11 cellular contexts compared by ENCODE assay signal in the genomic region with DNA sequence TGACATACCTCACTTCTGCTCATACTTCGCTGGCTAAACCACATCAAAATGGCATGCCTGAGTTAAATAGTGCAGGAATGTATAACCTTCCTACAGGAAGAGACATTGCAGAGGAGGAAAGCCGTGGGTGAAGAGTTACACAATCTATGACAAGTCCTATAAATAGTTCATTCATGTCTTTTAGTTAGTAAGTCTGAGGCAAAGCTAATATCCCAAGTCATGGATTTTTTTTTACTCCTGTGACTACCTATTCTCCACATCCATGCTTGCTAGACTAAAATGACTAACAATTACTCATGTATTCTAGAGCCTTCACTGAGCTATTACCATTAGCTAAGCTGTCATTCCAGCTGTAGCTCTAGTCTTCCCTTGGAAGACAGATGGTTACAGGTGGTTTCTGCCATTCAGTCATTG.
DNase-seq lines count a peak whose midpoint lies in the region; ATAC-seq, FAIRE-seq and TF ChIP-seq lines count a peak whose summit lies in the region.
"Had no signal": no experiment of that assay in that cellular context is flagged by ENCODE, and none has a peak within 500 bp of the region (broad histone marks: within the 10 kb centered on the region; RNA-seq: fewer than 3 reads in every experiment).

No MANE protein-coding gene starts in this region.

- H3K9me3 ChIP-seq in tibial artery = no peaks in the 10 kb centered on the region
- H3K9me3 ChIP-seq: heart right ventricle had no signal

- TF ChIP-seq CTCF in fibroblast of villous mesenchyme (IDR thresholded peaks at IDR 0.05; ENCODE audit: insufficient read depth, low read depth, low read length) = no peak
- TF ChIP-seq CTCF in tibial artery (IDR thresholded peaks at IDR 0.05) = no peak

- H3K4me1 ChIP-seq in tibial artery = peaks cover 0 to 2% (median 0%) of the 10 kb centered on the region in 4 donors

- H3K27me3 ChIP-seq in tibial artery = no peaks in the 10 kb centered on the region
- H3K27me3 ChIP-seq: heart right ventricle had no signal

- intact Hi-C loops in tibial artery (cut with DNase I; ENCODE audit: low total_unique reads) = no loop called here

- H3K27ac ChIP-seq in tibial artery = no peak overlapping the region
- H3K27ac ChIP-seq: heart right ventricle had no signal

- no peak overlapping the region for H3K4me3 ChIP-seq in fibroblast of villous mesenchyme (ENCODE audit: low read depth, low read length)
- H3K4me3 ChIP-seq in tibial artery = no peak overlapping the region
- H3K4me3 ChIP-seq: heart right ventricle had no signal

- no peaks in the 10 kb centered on the region for H3K36me3 ChIP-seq in tibial artery
- H3K36me3 ChIP-seq: heart right ventricle had no signal

- peak; percentile 79 for ATAC-seq in SK-N-SH treated with all-trans-retinoic acid at 6 μM for 48 hours
- no peak for ATAC-seq in HG03097 (IDR thresholded peaks at IDR 0.05; ENCODE audit: low FRiP score, unreplicated experiment)

- peak; percentile 93 for DNase-seq in A172 (ENCODE audit: low spot score)
- DNase-seq in H54 (ENCODE audit: insufficient read length, low spot score) = peak; percentile 22
- DNase-seq in fibroblast of villous mesenchyme (ENCODE audit: low read depth) = peak; percentile 85
- DNase-seq in activated CD4-positive, CD25-positive, alpha-beta regulatory T cell (lab: John Stamatoyannopoulos, UW) = no peak
- no peak for DNase-seq in tibial artery
- no peak for DNase-seq in NCI-H2171 treated with DMSO at 0.1 percent for 48 hours (lab: John Stamatoyannopoulos, UW)
- DNase-seq: heart right ventricle, NCI-H526 treated with DMSO at 0.1 percent for 48 hours had no signal

- peak; percentile 98 for FAIRE-seq in H54 (lab: Jason Lieb, UNC)
- FAIRE-seq: GM12891 had no signal

- TF ChIP-seq POLR2A in H54 (IDR thresholded peaks at IDR 0.05; ENCODE audit: low read depth, low read length) = no peak

TF ChIP-seq in SK-N-SH treated with all-trans-retinoic acid at 6 μM for 48 hours, 23 proteins besides CTCF, POLR2A, EP300 and RAD21:
- TF ChIP-seq ISL1 (CRISPR knock-in tag; IDR thresholded peaks at IDR 0.05) (0 out of 2 replicates have a peak, but pooled peaks have one; percentile 16), OSR1 (CRISPR knock-in tag; IDR thresholded peaks at IDR 0.05) (0 out of 2 replicates have a peak, but pooled peaks have one; percentile 53), ZC3H10 (CRISPR knock-in tag; IDR thresholded peaks at IDR 0.05) (peak; percentile 20; the same call in 1 of the 2 replicates), ZFP30 (CRISPR knock-in tag; IDR thresholded peaks at IDR 0.05) (no peak), CREB5 (CRISPR knock-in tag; IDR thresholded peaks at IDR 0.05; ENCODE audit: low read depth) (no peak), PPARA (CRISPR knock-in tag; IDR thresholded peaks at IDR 0.05; ENCODE audit: borderline replicate concordance) (no peak), ZNF565 (CRISPR knock-in tag; conservative IDR thresholded peaks at IDR 0.05; ENCODE audit: low read depth) (no peak)
TF ChIP-seq in SK-N-SH treated with all-trans-retinoic acid at 6 μM for 48 hours: peak in this region for 3.

Comparison
In these comparisons a context has a peak if more than half of its experiments do, and no peak if none do; other contexts are left out.
1. DNase-seq: peak in A172 (single experiment), H54 (single experiment) and fibroblast of villous mesenchyme (single experiment); none in activated CD4-positive, CD25-positive, alpha-beta regulatory T cell (0 of 4), tibial artery (0 of 2) and NCI-H2171 treated with DMSO at 0.1 percent for 48 hours (single experiment).